Comparison of ENCODE assay signal across 8 cellular contexts in the genomic region with DNA sequence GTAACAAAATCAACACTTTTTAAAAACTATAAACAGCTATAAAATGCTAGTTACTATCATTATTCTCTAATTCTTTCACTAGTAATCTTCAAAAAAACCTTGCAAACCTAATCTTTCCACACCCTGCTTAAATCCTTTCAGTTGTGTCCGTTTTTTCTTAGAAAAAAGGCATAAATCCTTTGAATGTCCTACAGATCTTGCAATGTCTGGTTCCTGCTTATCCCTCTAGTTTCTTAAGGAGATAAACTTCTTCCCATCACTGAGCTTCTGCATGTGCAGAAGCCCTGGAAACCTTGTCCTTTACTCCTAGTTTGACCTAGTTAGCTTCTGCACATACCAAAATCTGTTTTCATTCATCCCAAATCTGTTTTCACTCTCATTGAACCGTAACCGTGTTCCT. TPM values are rescaled to one million over a fixed set of nuclear protein-coding genes. Genes with fewer than 3 reads are reported as not detected.
DNase-seq lines count a peak whose midpoint lies in the region; ATAC-seq and TF ChIP-seq lines count a peak whose summit lies in the region.

No MANE protein-coding gene starts in this region.

- H3K27me3 ChIP-seq in lower lobe of right lung (ENCODE audit: low read depth) (no peaks in the 10 kb centered on the region), upper lobe of right lung (no peaks in the 10 kb centered on the region)

- H3K4me3 ChIP-seq in astrocyte of the spinal cord (ENCODE audit: low read depth, low read length) (peak overlapping the region; percentile 99), lower lobe of right lung (peak overlapping the region; percentile 92), upper lobe of right lung (peak overlapping the region; percentile 93)

- no peak for TF ChIP-seq CTCF in astrocyte of the spinal cord (IDR thresholded peaks at IDR 0.05; ENCODE audit: low read depth, low read length)
- TF ChIP-seq CTCF in lower lobe of right lung (IDR thresholded peaks at IDR 0.05) = no peak
- TF ChIP-seq CTCF in upper lobe of right lung (IDR thresholded peaks at IDR 0.05) = no peak
- TF ChIP-seq CTCF in GM10266 (IDR thresholded peaks at IDR 0.05; ENCODE audit: control insufficient read depth, insufficient read depth, low read depth, missing control alignments) = no peak

- peak overlapping the region; percentile 98 for H3K4me3 Mint-ChIP-seq in activated naive CD4-positive, alpha-beta T cell treated with anti-CD3 and anti-CD28 coated beads, Interleukin-2, amount 50 U/mL, for 24 hours

- DNase-seq in activated naive CD4-positive, alpha-beta T cell (lab: John Stamatoyannopoulos, UW) = no peak
- no peak for DNase-seq in astrocyte of the spinal cord (ENCODE audit: low read depth, low spot score)
- DNase-seq in lower lobe of right lung = no peak
- DNase-seq in upper lobe of right lung = no peak
- no peak for DNase-seq in GM10266 (ENCODE audit: extremely low spot score)

- H3K27ac Mint-ChIP-seq in activated naive CD4-positive, alpha-beta T cell treated with anti-CD3 and anti-CD28 coated beads, Interleukin-2, amount 50 U/mL, for 24 hours = peak overlapping the region; percentile 99

- H3K9me3 ChIP-seq in lower lobe of right lung (no peaks in the 10 kb centered on the region), upper lobe of right lung (no peaks in the 10 kb centered on the region)

- H3K36me3 Mint-ChIP-seq in activated naive CD4-positive, alpha-beta T cell treated with anti-CD3 and anti-CD28 coated beads, Interleukin-2, amount 50 U/mL, for 24 hours = peaks cover 18% of the 10 kb centered on the region

- H3K27ac ChIP-seq in lower lobe of right lung (peak overlapping the region; percentile 96), upper lobe of right lung (peak overlapping the region; percentile 92)

- peaks cover 42% of the 10 kb centered on the region for H3K4me1 ChIP-seq in lower lobe of right lung
- peaks cover 30% of the 10 kb centered on the region for H3K4me1 ChIP-seq in upper lobe of right lung

- no peaks in the 10 kb centered on the region for H3K27me3 Mint-ChIP-seq in activated naive CD4-positive, alpha-beta T cell treated with anti-CD3 and anti-CD28 coated beads, Interleukin-2, amount 50 U/mL, for 24 hours

- ATAC-seq in lower lobe of right lung (no peak), upper lobe of right lung (no peak), HG03442 (IDR thresholded peaks at IDR 0.05; ENCODE audit: unreplicated experiment) (no peak), GM18909 (IDR thresholded peaks at IDR 0.05; ENCODE audit: poor library complexity, unreplicated experiment) (no peak)

- H3K4me1 Mint-ChIP-seq in activated naive CD4-positive, alpha-beta T cell treated with anti-CD3 and anti-CD28 coated beads, Interleukin-2, amount 50 U/mL, for 24 hours = peaks cover 60% of the 10 kb centered on the region

- in situ Hi-C loops in astrocyte of the spinal cord (cut with HindIII; ENCODE audit: low sequenced_read_pairs) = no loop called here

- intact Hi-C loops in lower lobe of right lung (cut with DNase I) (no loop called here), upper lobe of right lung (cut with DNase I) (no loop called here)

- no peaks in the 10 kb centered on the region for H3K9me3 Mint-ChIP-seq in activated naive CD4-positive, alpha-beta T cell treated with anti-CD3 and anti-CD28 coated beads, Interleukin-2, amount 50 U/mL, for 24 hours

- H3K36me3 ChIP-seq in lower lobe of right lung (peaks cover 13% of the 10 kb centered on the region), upper lobe of right lung (peaks cover 14% of the 10 kb centered on the region)

RNA-seq across cellular contexts. Expression of a gene that starts 1.3 kb away (rescaled TPM):
- total RNA-seq in lower lobe of right lung (10.5 TPM), upper lobe of right lung (12.0 TPM)
